Comparison of ENCODE assay signal across 9 cellular contexts in genomic region chr2:43387092-43388062, GRCh38.
DNase-seq lines count a peak whose midpoint lies in the region; ATAC-seq and TF ChIP-seq lines count a peak whose summit lies in the region.
"Had no signal": no experiment of that assay in that cellular context is flagged by ENCODE, and none has a peak within 500 bp of the region (broad histone marks: within the 10 kb centered on the region; RNA-seq: fewer than 3 reads in every experiment).

No MANE protein-coding gene starts in this region.

- H3K27me3 Mint-ChIP-seq in activated T-cell treated with anti-CD3 and anti-CD28 coated beads, Interleukin-2, amount 50 U/mL, for 4 hours (ENCODE audit: low read depth) = no peaks in the 10 kb centered on the region
- H3K27me3 Mint-ChIP-seq in chondrocyte (ENCODE audit: low read depth) = no peaks in the 10 kb centered on the region

- no peak overlapping the region for H3K4me3 Mint-ChIP-seq in activated T-cell treated with anti-CD3 and anti-CD28 coated beads, Interleukin-2, amount 50 U/mL, for 4 hours
- H3K4me3 Mint-ChIP-seq in chondrocyte (ENCODE audit: unreplicated experiment) = no peak overlapping the region
- H3K4me3 Mint-ChIP-seq: neural crest cell had no signal

- H3K9me3 Mint-ChIP-seq in activated T-cell treated with anti-CD3 and anti-CD28 coated beads, Interleukin-2, amount 50 U/mL, for 4 hours = no peaks in the 10 kb centered on the region
- H3K9me3 Mint-ChIP-seq in chondrocyte (ENCODE audit: low read depth) = no peaks in the 10 kb centered on the region
- H3K9me3 Mint-ChIP-seq: neural crest cell had no signal

- H3K27ac ChIP-seq in upper lobe of left lung = peak overlapping the region in 3 of 4 donors; percentile 36 to 49 (median 44)
- H3K27ac ChIP-seq in vagina = no peak overlapping the region
- H3K27ac ChIP-seq in aorta (ENCODE audit: low read depth in 1 of 2, low read length in 2 of 2) = peak overlapping the region in 1 of 2 donors; percentile 67

- H3K4me3 ChIP-seq in upper lobe of left lung (no peak overlapping the region), vagina (no peak overlapping the region), aorta (ENCODE audit: low read length in 2 of 2) (no peak overlapping the region)

- H3K27me3 ChIP-seq in upper lobe of left lung = no peaks in the 10 kb centered on the region
- no peaks in the 10 kb centered on the region for H3K27me3 ChIP-seq in vagina
- no peaks in the 10 kb centered on the region for H3K27me3 ChIP-seq in aorta (ENCODE audit: control insufficient read depth in 1 of 2, insufficient read depth in 2 of 2, low read length in 1 of 2)

- no peak for TF ChIP-seq EP300 in upper lobe of left lung (IDR thresholded peaks at IDR 0.05)

- no peaks in the 10 kb centered on the region for H3K9me3 ChIP-seq in upper lobe of left lung
- no peaks in the 10 kb centered on the region for H3K9me3 ChIP-seq in vagina
- H3K9me3 ChIP-seq in aorta (ENCODE audit: control insufficient read depth, low read length) = no peaks in the 10 kb centered on the region

- peak overlapping the region; percentile 73 for H3K27ac Mint-ChIP-seq in chondrocyte (ENCODE audit: unreplicated experiment)

- TF ChIP-seq CTCF in chondrocyte (IDR thresholded peaks at IDR 0.05) = no peak
- no peak for TF ChIP-seq CTCF in upper lobe of left lung (IDR thresholded peaks at IDR 0.05)
- no peak for TF ChIP-seq CTCF in vagina (IDR thresholded peaks at IDR 0.05)

- H3K4me1 ChIP-seq in upper lobe of left lung (peaks cover 3 to 12% (median 9%) of the 10 kb centered on the region in 4 donors), vagina (peaks cover 11% of the 10 kb centered on the region), aorta (ENCODE audit: control insufficient read depth in 1 of 2, insufficient read depth in 2 of 2, low read length in 2 of 2) (peaks cover 2 to 9% of the 10 kb centered on the region in 2 donors)

- intact Hi-C loops in vagina (cut with DNase I) = no loop called here
- intact Hi-C loops in aorta (cut with DNase I) = no loop called here

- no peaks in the 10 kb centered on the region for H3K36me3 ChIP-seq in upper lobe of left lung
- no peaks in the 10 kb centered on the region for H3K36me3 ChIP-seq in vagina
- no peaks in the 10 kb centered on the region for H3K36me3 ChIP-seq in aorta (ENCODE audit: control insufficient read depth in 1 of 2, insufficient read depth in 2 of 2, low read length in 1 of 2)

- H3K36me3 Mint-ChIP-seq in activated T-cell treated with anti-CD3 and anti-CD28 coated beads, Interleukin-2, amount 50 U/mL, for 4 hours (ENCODE audit: insufficient read depth) = peaks cover 15% of the 10 kb centered on the region
- no peaks in the 10 kb centered on the region for H3K36me3 Mint-ChIP-seq in chondrocyte (ENCODE audit: low read depth)

- peak; percentile 83 to 84 for ATAC-seq in activated T-cell treated with anti-CD3 and anti-CD28 coated beads, Interleukin-2, amount 50 U/mL, for 4 hours
- ATAC-seq in HG03159 (IDR thresholded peaks at IDR 0.05; ENCODE audit: unreplicated experiment) (peak; percentile 77), upper lobe of left lung (ENCODE audit: low FRiP score in 2 of 2) (peak in 1 of 2 donors; percentile 63), aorta (ENCODE audit: low FRiP score) (no peak)

- TF ChIP-seq POLR2A in upper lobe of left lung (IDR thresholded peaks at IDR 0.05) (no peak), vagina (IDR thresholded peaks at IDR 0.05) (no peak)

- WGBS in upper lobe of left lung, 2 donors = 64 to 72% methylated on average over 7 of the region's 7 CpGs
- WGBS in aorta, 2 donors = 32 to 40% methylated on average over 7 of the region's 7 CpGs

- no peak for DNase-seq in activated T-cell treated with anti-CD3 and anti-CD28 coated beads, Interleukin-2, amount 50 U/mL, for 4 hours
- DNase-seq in activated T-cell treated with anti-CD3 and anti-CD28 coated beads, Interleukin-2, amount 50 U/mL, for 48 hours = no peak
- DNase-seq in chondrocyte (ENCODE audit: low spot score) = no peak
- DNase-seq in upper lobe of left lung = peak in 1 of 2 donors; percentile 28
- no peak for DNase-seq in central memory CD4-positive, alpha-beta T cell
- DNase-seq in vagina (ENCODE audit: extremely low spot score in 2 of 2) = no peak
- no peak for DNase-seq in aorta

- peaks cover 37% of the 10 kb centered on the region for H3K4me1 Mint-ChIP-seq in activated T-cell treated with anti-CD3 and anti-CD28 coated beads, Interleukin-2, amount 50 U/mL, for 4 hours (ENCODE audit: low read depth)
- H3K4me1 Mint-ChIP-seq in chondrocyte (ENCODE audit: low read depth) = peaks cover 57% of the 10 kb centered on the region
- H3K4me1 Mint-ChIP-seq: neural crest cell had no signal
